23 cellular contexts compared by ENCODE assay signal in genomic region chr1:167175901-167176300, GRCh38. TPM values are rescaled to one million over a fixed set of nuclear protein-coding genes. Genes with fewer than 3 reads are reported as not detected.
DNase-seq lines count a peak whose midpoint lies in the region; ATAC-seq and TF ChIP-seq lines count a peak whose summit lies in the region.
"Had no signal": no experiment of that assay in that cellular context is flagged by ENCODE, and none has a peak within 500 bp of the region (broad histone marks: within the 10 kb centered on the region; RNA-seq: fewer than 3 reads in every experiment).

No MANE protein-coding gene starts in this region.

- no peak overlapping the region for H3K9ac ChIP-seq in mammary epithelial cell (ENCODE audit: insufficient read depth, low read length)
- H3K9ac ChIP-seq: neural progenitor cell had no signal

- no peak for ATAC-seq in GM23338
- ATAC-seq: activated T-cell treated with anti-CD3 and anti-CD28 coated beads, Interleukin-2, amount 50 U/mL, for 4 hours; heart left ventricle; SK-N-SH treated with all-trans-retinoic acid at 6 μM for 48 hours had no signal

- H3K4me1 ChIP-seq in GM23338 (ENCODE audit: insufficient read depth) (peaks cover 5% of the 10 kb centered on the region; the same call in 1 of the 2 replicates), mammary epithelial cell (ENCODE audit: insufficient read depth, low read length) (peaks cover 18% of the 10 kb centered on the region)
- H3K4me1 ChIP-seq: ascending aorta, colonic mucosa, heart left ventricle, Peyer's patch, prostate gland, spleen had no signal

- H3K27me3 ChIP-seq in GM23338 (ENCODE audit: insufficient read depth) (no peaks in the 10 kb centered on the region), mammary epithelial cell (ENCODE audit: insufficient read depth, low read length) (no peaks in the 10 kb centered on the region)
- H3K27me3 ChIP-seq: ascending aorta, colonic mucosa, neural progenitor cell, Peyer's patch had no signal

- H3K36me3 ChIP-seq in GM23338 (ENCODE audit: insufficient read depth) = no peaks in the 10 kb centered on the region
- H3K36me3 ChIP-seq in mammary epithelial cell (ENCODE audit: insufficient read depth, low read length) = no peaks in the 10 kb centered on the region
- H3K36me3 ChIP-seq: ascending aorta, colonic mucosa, heart left ventricle, neural progenitor cell, Peyer's patch, prostate gland, spleen had no signal

- TF ChIP-seq CTCF in GM23338 (conservative IDR thresholded peaks at IDR 0.05; ENCODE audit: low read depth in 2 of 2) (no peak), mammary epithelial cell (conservative IDR thresholded peaks at IDR 0.05 in 1 of 2, IDR thresholded peaks at IDR 0.05 in 1 of 2; ENCODE audit: extremely low read depth in 1 of 2, insufficient read depth in 1 of 2, low read depth in 1 of 2, low read length in 2 of 2) (no peak)

- DNase-seq in GM23338 (ENCODE audit: low spot score) (no peak), NCI-H69 (lab: John Stamatoyannopoulos, UW) (peak; percentile 9), mammary epithelial cell (peak; percentile 56), myocyte (ENCODE audit: low read depth) (peak; percentile 27), iPS-NIHi11 (ENCODE audit: low spot score) (no peak), cerebellar nuclear complex (lab: John Stamatoyannopoulos, UW) (no peak), DMS79 treated with DMSO at 0.1 percent for 48 hours (lab: John Stamatoyannopoulos, UW) (no peak)
- DNase-seq: activated naive CD4-positive, alpha-beta T cell treated with anti-CD3 and anti-CD28 coated beads, Interleukin-2, amount 10 ng/mL, durations not matched to agents 7 days and 5 days; activated T-cell treated with anti-CD3 and anti-CD28 coated beads, Interleukin-2, amount 50 U/mL, for 4 hours; colonic mucosa; heart left ventricle; NCI-H1048; NCI-H2029; NCI-H446 treated with DMSO at 0.1 percent for 48 hours; Peyer's patch; spleen; stimulated activated CD4-positive, alpha-beta T cell treated with anti-CD3 and anti-CD28 coated beads, Interleukin-4, amount 100 ng/mL, for 24 hours had no signal

- H3K4me1 Mint-ChIP-seq in GM23338 = peaks cover 24% of the 10 kb centered on the region
- H3K4me1 Mint-ChIP-seq: activated naive CD4-positive, alpha-beta T cell treated with anti-CD3 and anti-CD28 coated beads, Interleukin-2, amount 10 ng/mL, durations not matched to agents 7 days and 5 days; B cell had no signal

- H4K20me1 ChIP-seq in GM23338 (replicated peaks; ENCODE audit: insufficient read depth) (no peaks in the 10 kb centered on the region), mammary epithelial cell (ENCODE audit: insufficient read depth, low read length) (no peaks in the 10 kb centered on the region)

- H3K4me3 Mint-ChIP-seq in GM23338 = no peak overlapping the region
- H3K4me3 Mint-ChIP-seq: activated naive CD4-positive, alpha-beta T cell treated with anti-CD3 and anti-CD28 coated beads, Interleukin-2, amount 10 ng/mL, durations not matched to agents 7 days and 5 days; activated T-cell treated with anti-CD3 and anti-CD28 coated beads, Interleukin-2, amount 50 U/mL, for 4 hours; B cell; neural progenitor cell; type B pancreatic cell had no signal

- H3K4me3 ChIP-seq in GM23338 = no peak overlapping the region
- H3K4me3 ChIP-seq in mammary epithelial cell (replicated peaks in 1 of 3; ENCODE audit: insufficient read depth in 1 of 3, low read depth in 2 of 3, low read length in 3 of 3) = no peak overlapping the region
- H3K4me3 ChIP-seq: ascending aorta, colonic mucosa, heart left ventricle, neural progenitor cell, Peyer's patch, prostate gland, spleen had no signal

- intact Hi-C loops in mammary epithelial cell (cut with micrococcal nuclease) = loop anchor here (5.0 kb wide), 1 partner anchor 1126 kb away; no protein-coding TSS in a partner anchor

- H3K9me2 ChIP-seq in GM23338 (ENCODE audit: insufficient read depth) = peaks cover 9% of the 10 kb centered on the region

- H2AFZ ChIP-seq in GM23338 (peak overlapping the region; percentile 6; the same call in 1 of the 2 replicates), mammary epithelial cell (ENCODE audit: low read depth, low read length) (peak overlapping the region; percentile 57)
- H2AFZ ChIP-seq: neural progenitor cell had no signal

- H3K9me3 Mint-ChIP-seq in GM23338 = no peaks in the 10 kb centered on the region
- H3K9me3 Mint-ChIP-seq: activated naive CD4-positive, alpha-beta T cell treated with anti-CD3 and anti-CD28 coated beads, Interleukin-2, amount 10 ng/mL, durations not matched to agents 7 days and 5 days; activated T-cell treated with anti-CD3 and anti-CD28 coated beads, Interleukin-2, amount 50 U/mL, for 4 hours had no signal

- H3K27me3 Mint-ChIP-seq in GM23338 (ENCODE audit: insufficient read depth, low read depth, poor library complexity) = peaks cover 2% of the 10 kb centered on the region

- H3K9me3 ChIP-seq in mammary epithelial cell (replicated peaks; ENCODE audit: insufficient read depth, low read length) = no peaks in the 10 kb centered on the region
- H3K9me3 ChIP-seq: ascending aorta, colonic mucosa, heart left ventricle, Peyer's patch, prostate gland had no signal

- CTCF ChIA-PET in mammary epithelial cell (lab: Charles Lee; ENCODE audit: low non-redundant PET) = interaction anchor here (1.0 kb wide), 1 partner anchor 44 kb away, joined by 35 read pairs; the partner anchor contains the start of gene POU2F1

- H3F3A ChIP-seq in GM23338 (replicated peaks; ENCODE audit: low read depth) = no peaks in the 10 kb centered on the region

- H3K79me2 ChIP-seq in GM23338 (replicated peaks; ENCODE audit: insufficient read depth) = no peaks in the 10 kb centered on the region
- no peaks in the 10 kb centered on the region for H3K79me2 ChIP-seq in mammary epithelial cell (ENCODE audit: insufficient read depth, low read length)

- H3K4me2 ChIP-seq in GM23338 (no peak overlapping the region), mammary epithelial cell (ENCODE audit: insufficient read depth, low read depth, low read length) (no peak overlapping the region)
- H3K4me2 ChIP-seq: neural progenitor cell had no signal

- in situ Hi-C loops in mammary epithelial cell (cut with MboI; ENCODE audit: low sequenced_read_pairs in 2 of 2) = no loop called here

- H3K27ac ChIP-seq in GM23338 (ENCODE audit: low read depth) = no peak overlapping the region
- peak overlapping the region; percentile 25 for H3K27ac ChIP-seq in mammary epithelial cell (ENCODE audit: insufficient read depth, low read depth, low read length)
- H3K27ac ChIP-seq: ascending aorta, colonic mucosa, heart left ventricle, neural progenitor cell, Peyer's patch, prostate gland, spleen had no signal

- dilution Hi-C loops in mammary epithelial cell (cut with HindIII; ENCODE audit: low sequenced_read_pairs) = no loop called here

- no TSS peak for BruUV-seq in mammary epithelial cell (replicated peaks; lab: Mats Ljungman, UMichigan)

- H3K36me3 Mint-ChIP-seq in GM23338 (ENCODE audit: low read depth) = no peaks in the 10 kb centered on the region
- H3K36me3 Mint-ChIP-seq: activated naive CD4-positive, alpha-beta T cell treated with anti-CD3 and anti-CD28 coated beads, Interleukin-2, amount 10 ng/mL, durations not matched to agents 7 days and 5 days; neural progenitor cell; type B pancreatic cell had no signal

- H3K27ac Mint-ChIP-seq in GM23338 = no peak overlapping the region
- H3K27ac Mint-ChIP-seq: activated naive CD4-positive, alpha-beta T cell treated with anti-CD3 and anti-CD28 coated beads, Interleukin-2, amount 10 ng/mL, durations not matched to agents 7 days and 5 days; B cell; type B pancreatic cell had no signal

TF ChIP-seq in GM23338, 12 proteins besides CTCF, POLR2A, EP300 and RAD21 (continues in another document):
- TF ChIP-seq STAT1 (IDR thresholded peaks at IDR 0.05; ENCODE audit: unreplicated experiment) (no peak), REST (IDR thresholded peaks at IDR 0.05; ENCODE audit: unreplicated experiment) (no peak), POLR2AphosphoS5 (IDR thresholded peaks at IDR 0.05; ENCODE audit: low read depth) (no peak), ZNF114 (CRISPR knock-in tag; IDR thresholded peaks at IDR 0.05) (no peak), NANOG (IDR thresholded peaks at IDR 0.05; ENCODE audit: borderline replicate concordance) (no peak), EZH2 (IDR thresholded peaks at IDR 0.05; ENCODE audit: low read depth, unreplicated experiment) (no peak), JUNB (IDR thresholded peaks at IDR 0.05; ENCODE audit: unreplicated experiment) (no peak)

RNA-seq across cellular contexts. Expression of gene POU2F1, which starts 44.8 kb away (rescaled TPM):
- total RNA-seq in GM23338 (2014; rRNA removed; shearing (Covaris generic)) = 52.0 and 66.1 TPM in 2 replicates
- polyA plus RNA-seq in GM23338 (2016; fragmentation: Nextera tagmentation; extraction: Ambion mirVana) (29.9 and 38.8 TPM in 2 replicates), mammary epithelial cell (8.9 TPM)
- total RNA-seq in mammary epithelial cell (10 to 100 TPM; 10.2 to 14.4 TPM), myocyte (4.3 and 7.6 TPM in 2 replicates)
- 6.0 TPM for polyA minus RNA-seq in mammary epithelial cell
- 3.0 TPM for polyA plus RNA-seq in myocyte (2012)

Comparison
In these comparisons a context has a peak if more than half of its experiments do, and no peak if none do; other contexts are left out.
1. DNase-seq: peak in NCI-H69 (single experiment), mammary epithelial cell (single experiment) and myocyte (single experiment); none in GM23338 (single experiment), iPS-NIHi11 (single experiment), cerebellar nuclear complex (0 of 2) and DMS79 treated with DMSO at 0.1 percent for 48 hours (single experiment).